12 cellular contexts compared by ENCODE assay signal in the genomic region with DNA sequence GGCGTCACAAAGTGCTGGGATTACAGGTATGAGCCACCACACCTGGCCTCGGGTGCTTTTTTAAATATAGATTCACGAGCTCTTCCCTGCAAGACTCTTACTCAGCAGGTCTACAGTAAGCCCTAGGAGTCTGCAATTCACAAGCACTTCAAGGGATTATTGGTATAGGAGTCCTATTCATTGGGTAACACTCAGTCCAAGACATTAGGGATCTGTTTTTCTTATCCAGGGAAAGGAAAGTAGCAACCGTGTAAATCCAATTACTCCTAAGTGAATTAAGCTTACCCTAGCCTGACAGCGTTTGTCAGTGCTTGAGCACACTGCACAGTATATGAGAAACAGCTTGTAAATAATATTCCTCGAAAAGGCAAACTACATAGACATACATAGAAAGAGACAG.
"Had no signal": no experiment of that assay in that cellular context is flagged by ENCODE, and none has a peak within 500 bp of the region (broad histone marks: within the 10 kb centered on the region; RNA-seq: fewer than 3 reads in every experiment).

No MANE protein-coding gene starts in this region.

- H3K4me1 ChIP-seq: gastroesophageal sphincter, lower lobe of right lung, pancreas had no signal

- H3K27me3 ChIP-seq: heart right ventricle, pancreas had no signal

- ATAC-seq: gastroesophageal sphincter; heart right ventricle; left colon; lower lobe of right lung; pancreas; stimulated activated memory B cell treated with anti-CD40 and anti-IgM and Interleukin-4, amounts not matched to agents 10 μg/mL and 1 μg/mL and 100 μg/mL, for 72 hours had no signal

- DNase-seq: activated CD4-positive, CD25-positive, alpha-beta regulatory T cell treated with anti-CD3 and anti-CD28 coated beads, Interleukin-2, amount 50 U/mL, for 72 hours; activated naive CD4-positive, alpha-beta T cell; activated naive CD8-positive, alpha-beta T cell treated with anti-CD3 and anti-CD28 coated beads, Interleukin-2, amount 10 ng/mL, durations not matched to agents 7 days and 5 days; activated T-cell treated with anti-CD3 and anti-CD28 coated beads for 4 hours; effector CD8-positive, alpha-beta T cell; heart right ventricle; left colon; lower lobe of right lung; pancreas; stimulated activated CD4-positive, alpha-beta T cell treated with anti-CD3 and anti-CD28 coated beads, Interleukin-2, amount 100 ng/mL, for 48 hours had no signal

- H3K4me3 ChIP-seq: gastroesophageal sphincter, heart right ventricle, lower lobe of right lung, pancreas had no signal

- H3K36me3 ChIP-seq: gastroesophageal sphincter, lower lobe of right lung had no signal

- H3K27ac ChIP-seq: gastroesophageal sphincter, heart right ventricle, lower lobe of right lung, pancreas had no signal

- H3K9me3 ChIP-seq: gastroesophageal sphincter, heart right ventricle, lower lobe of right lung, pancreas had no signal
